In genomic region chr1:248823517-248824001, GRCh38 we compare ENCODE assay signal across 11 cellular contexts. TPM values are rescaled to one million over a fixed set of nuclear protein-coding genes. Genes with fewer than 3 reads are reported as not detected.
DNase-seq lines count a peak whose midpoint lies in the region; ATAC-seq, FAIRE-seq and TF ChIP-seq lines count a peak whose summit lies in the region.
"Had no signal": no experiment of that assay in that cellular context is flagged by ENCODE, and none has a peak within 500 bp of the region (broad histone marks: within the 10 kb centered on the region; RNA-seq: fewer than 3 reads in every experiment).

No MANE protein-coding gene starts in this region.

- WGBS in endodermal cell (ENCODE audit: insufficient coverage in 1 of 2, insufficient read length in 1 of 2), 2 experiments: 83 to 91% methylated on average over 1 to 2 of the region's 2 CpGs
- WGBS in prostate gland: 85% methylated on average over 2 of the region's 2 CpGs

- H3K4me1 Mint-ChIP-seq in endodermal cell (peaks cover 21% of the 10 kb centered on the region), osteocyte (ENCODE audit: unreplicated experiment) (peaks cover 54% of the 10 kb centered on the region)

- no peak overlapping the region for H2AFZ ChIP-seq in PC-9

- CTCF ChIA-PET in PC-9 (lab: Charles Lee): no interaction called here

- H3K9me3 ChIP-seq in PC-9 (ENCODE audit: insufficient read depth, low read depth) (no peaks in the 10 kb centered on the region), endodermal cell (ENCODE audit: control insufficient read depth, low read length) (no peaks in the 10 kb centered on the region), prostate gland (no peaks in the 10 kb centered on the region)
- H3K9me3 ChIP-seq: heart left ventricle had no signal

- H3K27me3 Mint-ChIP-seq in endodermal cell (ENCODE audit: insufficient read depth) (no peaks in the 10 kb centered on the region), osteocyte (ENCODE audit: unreplicated experiment) (no peaks in the 10 kb centered on the region)

- peak; percentile 83 for DNase-seq in EL
- no peak for DNase-seq in PC-9
- DNase-seq in endodermal cell: no peak
- no peak for DNase-seq in osteocyte (ENCODE audit: extremely low spot score, unreplicated experiment)
- DNase-seq in H54 (ENCODE audit: insufficient read length, low spot score): no peak
- DNase-seq in prostate gland (ENCODE audit: low spot score): no peak
- DNase-seq: heart left ventricle; stimulated activated CD4-positive, alpha-beta T cell treated with anti-CD3 and anti-CD28 coated beads, Interleukin-2, amount 100 ng/mL, for 24 hours had no signal

- H3K79me2 ChIP-seq in PC-9 (ENCODE audit: low read depth): peaks cover 22% of the 10 kb centered on the region

- peaks cover 13% of the 10 kb centered on the region for H3F3A ChIP-seq in PC-9 (ENCODE audit: insufficient read depth, low read depth)

- TF ChIP-seq CTCF in PC-9 (conservative IDR thresholded peaks at IDR 0.05) (no peak), endodermal cell (conservative IDR thresholded peaks at IDR 0.05) (no peak), osteocyte (IDR thresholded peaks at IDR 0.05) (no peak), prostate gland (IDR thresholded peaks at IDR 0.05) (no peak)

- H3K4me1 ChIP-seq in PC-9 (replicated peaks; ENCODE audit: insufficient read depth): peaks cover 24% of the 10 kb centered on the region
- peaks cover 5% of the 10 kb centered on the region for H3K4me1 ChIP-seq in endodermal cell (ENCODE audit: control insufficient read depth, insufficient read depth, low read length)
- peaks cover 8% of the 10 kb centered on the region for H3K4me1 ChIP-seq in prostate gland (replicated peaks)

- H3K27ac Mint-ChIP-seq in endodermal cell (no peak overlapping the region), osteocyte (ENCODE audit: unreplicated experiment) (no peak overlapping the region)

- H3K4me2 ChIP-seq in PC-9: peak overlapping the region; percentile 93; the same call in 1 of the 2 replicates

- no peaks in the 10 kb centered on the region; the same call in 1 of the 2 replicates for H4K20me1 ChIP-seq in PC-9 (ENCODE audit: insufficient read depth)

- H3K4me3 ChIP-seq in PC-9 (no peak overlapping the region), endodermal cell (ENCODE audit: low read length) (peak overlapping the region; percentile 11), prostate gland (no peak overlapping the region)

- peak overlapping the region; percentile 95 for H3K4me3 Mint-ChIP-seq in endodermal cell
- H3K4me3 Mint-ChIP-seq in osteocyte (ENCODE audit: unreplicated experiment): peak overlapping the region; percentile 98

- no peak for FAIRE-seq in H54 (lab: Jason Lieb, UNC)
- FAIRE-seq: TTC549 had no signal

- ATAC-seq in GM18517 (IDR thresholded peaks at IDR 0.05; ENCODE audit: unreplicated experiment): no peak
- no peak for ATAC-seq in esophagus mucosa
- ATAC-seq: heart left ventricle had no signal

- no peak overlapping the region for H3K27ac ChIP-seq in PC-9
- H3K27ac ChIP-seq in endodermal cell (ENCODE audit: low read depth, low read length): no peak overlapping the region
- H3K27ac ChIP-seq in prostate gland: no peak overlapping the region

- no peaks in the 10 kb centered on the region for H3K9me2 ChIP-seq in PC-9 (ENCODE audit: insufficient read depth)

- no peaks in the 10 kb centered on the region for H3K36me3 ChIP-seq in PC-9 (ENCODE audit: low read depth)
- H3K36me3 ChIP-seq in endodermal cell (ENCODE audit: control insufficient read depth, insufficient read depth, low read length): peaks cover 43% of the 10 kb centered on the region
- H3K36me3 ChIP-seq in prostate gland: no peaks in the 10 kb centered on the region

- POLR2A ChIA-PET in PC-9 (lab: Charles Lee; ENCODE audit: unreplicated experiment): no interaction called here

- H3K27me3 ChIP-seq in PC-9 (ENCODE audit: insufficient read depth, low read depth) (no peaks in the 10 kb centered on the region), endodermal cell (ENCODE audit: control insufficient read depth, insufficient read depth, low read length, poor library complexity, severe bottlenecking) (no peaks in the 10 kb centered on the region), prostate gland (replicated peaks; ENCODE audit: insufficient read depth) (no peaks in the 10 kb centered on the region)
- H3K27me3 ChIP-seq: heart left ventricle had no signal

- no peaks in the 10 kb centered on the region for H3K9me3 Mint-ChIP-seq in endodermal cell
- H3K9me3 Mint-ChIP-seq in osteocyte (ENCODE audit: unreplicated experiment): no peaks in the 10 kb centered on the region

- peaks cover 30% of the 10 kb centered on the region for H3K36me3 Mint-ChIP-seq in endodermal cell (ENCODE audit: low read depth)
- H3K36me3 Mint-ChIP-seq in osteocyte (ENCODE audit: unreplicated experiment): peaks cover 16% of the 10 kb centered on the region

- intact Hi-C loops in PC-9 (cut with micrococcal nuclease; ENCODE audit: unreplicated experiment): loop anchor here (1.0 kb wide), 1 partner anchor 12 kb away; no protein-coding TSS in a partner anchor
- intact Hi-C loops in prostate gland (cut with DNase I): no loop called here

- BruUV-seq in PC-9 (replicated peaks; lab: Mats Ljungman, UMichigan): no TSS peak

- H3K9ac ChIP-seq in endodermal cell (ENCODE audit: extremely low read depth, low read length, poor library complexity, severe bottlenecking): no peak overlapping the region

- TF ChIP-seq POLR2A in H54 (IDR thresholded peaks at IDR 0.05; ENCODE audit: low read depth, low read length): no peak
- no peak for TF ChIP-seq POLR2A in prostate gland (IDR thresholded peaks at IDR 0.05)

RNA-seq across cellular contexts. Expression of gene SH3BP5L, which starts 2.2 kb away (rescaled TPM):
- total RNA-seq in PC-9 (2021) (24.6 and 25.6 TPM in 2 replicates), endodermal cell (10 to 100 TPM; 27.2 to 30.2 TPM), osteocyte (32.4 and 33.2 TPM in 2 replicates), esophagus mucosa (17.1 TPM), prostate gland (10 to 100 TPM; 23.3 to 35.3 TPM)
- polyA plus RNA-seq in endodermal cell (2013, experiment 1 of 2): 19.6 TPM
- polyA plus RNA-seq in endodermal cell (2013, experiment 2 of 2): 19.0 TPM

RNA-seq across cellular contexts. Expression of gene ZNF672, which starts 14.5 kb away (rescaled TPM):
- 24.7 and 27.6 TPM in 2 replicates for total RNA-seq in PC-9 (2021)
- 10 to 100 TPM; 33.6 to 40.5 TPM for total RNA-seq in endodermal cell
- 26.2 TPM for polyA plus RNA-seq in endodermal cell (2013, experiment 1 of 2)
- polyA plus RNA-seq in endodermal cell (2013, experiment 2 of 2): 25.0 TPM
- 21.1 and 24.1 TPM in 2 replicates for total RNA-seq in osteocyte
- 16.8 TPM for total RNA-seq in esophagus mucosa
- total RNA-seq in prostate gland: 10 to 100 TPM; 44.2 to 63.1 TPM

RNA-seq across cellular contexts. Expression of gene ZNF692, which starts 35.3 kb away (rescaled TPM):
- 46.6 and 51.7 TPM in 2 replicates for total RNA-seq in PC-9 (2021)
- 10 to 100 TPM; 47.6 to 50.3 TPM for total RNA-seq in endodermal cell
- polyA plus RNA-seq in endodermal cell (2013, experiment 1 of 2): 79.3 TPM
- 69.4 TPM for polyA plus RNA-seq in endodermal cell (2013, experiment 2 of 2)
- total RNA-seq in osteocyte: 32.1 and 39.9 TPM in 2 replicates
- 16.6 TPM for total RNA-seq in esophagus mucosa
- total RNA-seq in prostate gland: 10 to 100 TPM; 65.0 to 99.7 TPM
